ENCODE assay signal across 2 cellular contexts in genomic region chr12:40569626-40570179, GRCh38.
A peak's percentile ranks its signal among the peaks of the same experiment; 100 is the strongest.
TF ChIP-seq lines count a peak whose summit lies in the region.

No MANE protein-coding gene starts in this region.

TF ChIP-seq in A549, 52 proteins besides CTCF, POLR2A, EP300 and RAD21:
- TF ChIP-seq NFE2L2 (conservative IDR thresholded peaks at IDR 0.05; ENCODE audit: low read length) (peak; percentile 60), MAFK (IDR thresholded peaks at IDR 0.05; ENCODE audit: partially characterized antibody) (peak; percentile 81), JUNB (IDR thresholded peaks at IDR 0.05) (peak; percentile 24; the same call in 1 of the 2 replicates), ZSCAN20 (CRISPR knock-in tag; IDR thresholded peaks at IDR 0.05) (no peak), FOSL2 (IDR thresholded peaks at IDR 0.05) (no peak), FOSL2 (CRISPR knock-in tag; IDR thresholded peaks at IDR 0.05) (peak; percentile 74)
TF ChIP-seq in A549: peak in this region for 4.

TF ChIP-seq in GM12878, 131 proteins besides CTCF, POLR2A, EP300 and RAD21:
- TF ChIP-seq MEF2A (IDR thresholded peaks at IDR 0.05; ENCODE audit: insufficient read depth, low read depth, low read length) (peak; percentile 60; the same call in 1 of the 2 replicates), HCFC1 (IDR thresholded peaks at IDR 0.05; ENCODE audit: low read length) (no peak), ZNF207 (IDR thresholded peaks at IDR 0.05; ENCODE audit: borderline replicate concordance) (no peak), JUNB (IDR thresholded peaks at IDR 0.05) (peak; percentile 56), NFIC (IDR thresholded peaks at IDR 0.05; ENCODE audit: low read depth, low read length) (peak; percentile 22; the same call in 1 of the 2 replicates)
